ENCODE assay signal across 9 cellular contexts in genomic region chr5:168076561-168076991, GRCh38.
DNase-seq lines count a peak whose midpoint lies in the region; ATAC-seq, FAIRE-seq and TF ChIP-seq lines count a peak whose summit lies in the region.
"Had no signal": no experiment of that assay in that cellular context is flagged by ENCODE, and none has a peak within 500 bp of the region (broad histone marks: within the 10 kb centered on the region; RNA-seq: fewer than 3 reads in every experiment).

No MANE protein-coding gene starts in this region.

- dilution Hi-C loops in keratinocyte (cut with MboI; ENCODE audit: extremely low pct_ligation_motif_present, low sequenced_read_pairs), result no loop called here

- H3K27me3 Mint-ChIP-seq in immature natural killer cell (ENCODE audit: low read depth in 3 of 3), result peaks cover 0 to 5% (median 1%) of the 10 kb centered on the region in 3 donors
- H3K27me3 Mint-ChIP-seq: IgD-negative memory B cell had no signal

- H3K27me3 ChIP-seq in keratinocyte (ENCODE audit: control insufficient read depth, extremely low read depth, insufficient read depth, low read length), result no peaks in the 10 kb centered on the region

- H3K4me3 Mint-ChIP-seq in immature natural killer cell, result no peak overlapping the region
- H3K4me3 Mint-ChIP-seq: IgD-negative memory B cell had no signal

- no peaks in the 10 kb centered on the region for H3K36me3 Mint-ChIP-seq in immature natural killer cell

- peaks cover 0 to 6% (median 0%) of the 10 kb centered on the region in 6 donors for H3K9me3 Mint-ChIP-seq in immature natural killer cell

- H3K79me2 ChIP-seq in keratinocyte (ENCODE audit: control insufficient read depth, insufficient read depth, low read length), result peaks cover 5% of the 10 kb centered on the region

- no peak for FAIRE-seq in keratinocyte (lab: Jason Lieb, UNC)

- H3K4me2 ChIP-seq in keratinocyte (ENCODE audit: control insufficient read depth, extremely low read depth, insufficient read depth, low read depth, low read length), result no peak overlapping the region

- no peaks in the 10 kb centered on the region for H3K9me1 ChIP-seq in keratinocyte (ENCODE audit: control insufficient read depth, extremely low read depth, insufficient read depth, low read length)

- no peaks in the 10 kb centered on the region for H4K20me1 ChIP-seq in keratinocyte (ENCODE audit: control insufficient read depth, extremely low read depth, insufficient read depth, low read length)

- no peak overlapping the region for H3K27ac Mint-ChIP-seq in immature natural killer cell
- H3K27ac Mint-ChIP-seq: IgD-negative memory B cell had no signal

- DNase-seq in GM03348 (ENCODE audit: low spot score) (peak; percentile 58), keratinocyte (ENCODE audit: low read depth, low spot score) (no peak), immature natural killer cell (no peak), ureter (ENCODE audit: low spot score) (no peak), RPMI8226 (no peak), GF-D8 (lab: John Stamatoyannopoulos, UW) (no peak)

- H3K4me1 Mint-ChIP-seq in immature natural killer cell, result peaks cover 3 to 11% of the 10 kb centered on the region in 2 donors

- no peaks in the 10 kb centered on the region for H3K4me1 ChIP-seq in keratinocyte (ENCODE audit: control insufficient read depth, extremely low read depth, insufficient read depth, low read length)

- H3K27ac ChIP-seq in VCaP, result no peak overlapping the region
- no peak overlapping the region for H3K27ac ChIP-seq in keratinocyte (ENCODE audit: control insufficient read depth, insufficient read depth, low read length)

- no peak overlapping the region for H3K4me3 ChIP-seq in keratinocyte (ENCODE audit: control insufficient read depth in 2 of 3, extremely low read depth in 1 of 3, insufficient read depth in 2 of 3, low read depth in 1 of 3, low read length in 3 of 3)

- no peak overlapping the region for H3K9ac ChIP-seq in keratinocyte (ENCODE audit: control insufficient read depth, extremely low read depth, insufficient read depth, low read length)

- peak; percentile 21 for TF ChIP-seq CTCF in VCaP (conservative IDR thresholded peaks at IDR 0.05)
- TF ChIP-seq CTCF in keratinocyte (optimal IDR thresholded peaks at IDR 0.05 in 1 of 3, IDR thresholded peaks at IDR 0.05 in 1 of 3, conservative IDR thresholded peaks at IDR 0.05 in 1 of 3; ENCODE audit: extremely low read depth in 1 of 3, insufficient read depth in 2 of 3, low read length in 3 of 3), result peak; percentile 39 to 53 (median 41)

- no peak overlapping the region for H2AFZ ChIP-seq in keratinocyte (ENCODE audit: control insufficient read depth, low read length)

- peaks cover 11 to 13% of the 10 kb centered on the region in 2 experiments for H3K36me3 ChIP-seq in keratinocyte (ENCODE audit: control insufficient read depth in 2 of 2, extremely low read depth in 1 of 2, insufficient read depth in 2 of 2, low read length in 2 of 2)

- H3K9me3 ChIP-seq in keratinocyte (ENCODE audit: control insufficient read depth, low read depth, low read length), result no peaks in the 10 kb centered on the region

- peak; percentile 67 for ATAC-seq in HG02759 (IDR thresholded peaks at IDR 0.05; ENCODE audit: unreplicated experiment)
